12 cellular contexts compared by ENCODE assay signal in the genomic region with DNA sequence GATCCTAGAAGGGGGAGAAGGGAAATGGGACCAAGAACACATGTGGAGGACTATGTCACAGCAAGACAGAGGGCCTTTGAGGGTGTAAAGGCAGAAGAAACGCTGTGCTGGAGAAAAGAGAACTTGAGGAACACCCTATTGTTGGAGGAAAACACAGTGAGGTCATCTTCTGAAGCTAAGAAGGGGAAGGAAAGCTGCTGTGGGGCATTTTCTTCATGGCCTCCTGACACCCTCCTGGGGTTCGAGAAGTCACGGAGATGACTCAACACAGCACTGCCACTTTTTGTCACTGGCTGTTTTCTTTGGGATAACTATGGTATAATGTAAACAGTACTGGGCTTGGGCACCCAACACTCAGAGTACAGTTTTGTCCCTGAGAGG.
DNase-seq lines count a peak whose midpoint lies in the region; ATAC-seq and TF ChIP-seq lines count a peak whose summit lies in the region.
"Had no signal": no experiment of that assay in that cellular context is flagged by ENCODE, and none has a peak within 500 bp of the region (broad histone marks: within the 10 kb centered on the region; RNA-seq: fewer than 3 reads in every experiment).

No MANE protein-coding gene starts in this region.

- H3K9ac ChIP-seq in OCI-LY3 (ENCODE audit: low read length) = peak overlapping the region; percentile 59; the same call in 1 of the 2 replicates

- no peak for TF ChIP-seq CTCF in OCI-LY3 (IDR thresholded peaks at IDR 0.05; ENCODE audit: low read depth, low read length)

- no peaks in the 10 kb centered on the region for H3K9me3 ChIP-seq in OCI-LY3 (ENCODE audit: insufficient read depth, low read length)

- peak; percentile 19 for ATAC-seq in GM18505 (IDR thresholded peaks at IDR 0.05; ENCODE audit: unreplicated experiment)
- ATAC-seq in GM21717 (IDR thresholded peaks at IDR 0.05; ENCODE audit: unreplicated experiment) = peak; percentile 36
- peak; percentile 19 for ATAC-seq in HG03175 (IDR thresholded peaks at IDR 0.05; ENCODE audit: unreplicated experiment)
- ATAC-seq in GM19023 (IDR thresholded peaks at IDR 0.05; ENCODE audit: unreplicated experiment) = no peak

- peaks cover 44% of the 10 kb centered on the region for H3K4me1 ChIP-seq in OCI-LY3 (ENCODE audit: low read length)

- peaks cover 3% of the 10 kb centered on the region; the same call in 1 of the 2 replicates for H4K20me1 ChIP-seq in OCI-LY3 (ENCODE audit: insufficient read depth, low read length)

- H3K27ac ChIP-seq in OCI-LY3 (ENCODE audit: low read length) = peak overlapping the region; percentile 92
- H3K27ac ChIP-seq: cardiac muscle cell had no signal

- H3K27me3 ChIP-seq in OCI-LY3 (ENCODE audit: low read depth, low read length) = no peaks in the 10 kb centered on the region
- H3K27me3 ChIP-seq: cardiac muscle cell had no signal

- H3K4me3 ChIP-seq in OCI-LY3 (ENCODE audit: low read length) = peak overlapping the region; percentile 45
- H3K4me3 ChIP-seq: cardiac muscle cell had no signal

- no peaks in the 10 kb centered on the region for H3K36me3 ChIP-seq in OCI-LY3 (replicated peaks; ENCODE audit: low read depth, low read length)
- H3K36me3 ChIP-seq: cardiac muscle cell had no signal

- H3K79me2 ChIP-seq in OCI-LY3 (ENCODE audit: low read length) = no peaks in the 10 kb centered on the region

- no peak for TF ChIP-seq POLR2A in GM18505 (IDR thresholded peaks at IDR 0.05; ENCODE audit: borderline replicate concordance, extremely low read depth, insufficient read depth, insufficient read length)

- H2AFZ ChIP-seq in OCI-LY3 (ENCODE audit: low read depth, low read length) = no peak overlapping the region

- peak overlapping the region; percentile 77 for H3K4me2 ChIP-seq in OCI-LY3 (ENCODE audit: low read length)

- DNase-seq in putamen (ENCODE audit: low spot score) (no peak), H4 (ENCODE audit: low spot score) (no peak)
- no peak for DNase-seq in activated naive CD4-positive, alpha-beta T cell treated with anti-CD3 and anti-CD28 coated beads, Interleukin-2, amount 50 U/mL, for 16 hours
- DNase-seq: DMS 273 treated with DMSO at 0.1 percent for 48 hours, islet precursor cell, NCI-H2029 treated with DMSO at 0.1 percent for 48 hours had no signal
